1 cellular context compared by ENCODE assay signal in the genomic region with DNA sequence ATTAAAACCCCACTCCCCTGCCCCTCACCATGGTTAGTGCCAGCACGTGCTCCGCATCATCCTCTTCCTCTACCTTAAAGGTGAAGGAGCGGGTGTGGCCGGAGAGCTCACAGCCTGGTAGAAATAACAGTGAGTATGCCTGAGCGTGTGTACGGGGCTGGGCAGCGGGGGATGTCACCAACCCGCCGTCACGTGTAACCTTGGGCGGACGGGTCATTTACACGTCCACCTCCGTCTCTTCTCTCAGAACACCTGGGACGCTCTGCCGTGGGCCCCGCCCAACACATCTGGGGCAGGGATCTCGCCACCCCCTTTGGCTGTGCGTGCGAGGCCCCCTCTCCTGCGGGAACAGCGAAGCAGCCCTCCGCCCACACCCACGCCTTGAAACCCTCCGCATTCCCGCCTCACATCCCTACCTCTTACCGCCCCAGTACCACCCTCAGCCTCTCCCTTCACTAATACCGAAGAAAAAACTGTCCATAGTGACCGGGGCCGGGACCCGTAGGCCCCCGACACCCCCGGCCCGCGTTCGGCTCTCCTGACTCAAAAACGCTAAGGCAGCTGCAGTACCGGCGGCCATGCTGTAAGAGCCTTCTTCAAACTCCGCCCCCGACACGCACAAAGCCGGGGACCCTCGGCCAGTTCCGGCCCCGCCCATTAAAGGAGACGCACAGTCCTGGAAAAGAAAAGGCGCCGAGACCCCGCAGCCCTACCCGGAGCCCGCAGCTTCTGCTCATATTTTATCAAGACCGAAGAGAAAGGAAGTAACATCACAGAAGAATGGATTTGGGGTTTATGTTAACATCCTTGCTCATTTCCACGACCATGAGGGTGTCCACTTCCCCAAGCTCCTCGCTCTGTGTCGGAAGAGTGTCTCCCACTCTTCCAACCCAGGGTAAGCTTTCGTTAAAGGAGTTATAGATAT.
TF ChIP-seq lines count a peak whose summit lies in the region.

Gene NPM3, minus strand, starts transcription at position 636 of the 925 bp plus-strand sequence. Its CDS starts 56 bp downstream, at position 580.

TF ChIP-seq in HepG2, 621 proteins besides CTCF, POLR2A, EP300 and RAD21 (continued from another document and continues in another):
- TF ChIP-seq, protein P1, sequence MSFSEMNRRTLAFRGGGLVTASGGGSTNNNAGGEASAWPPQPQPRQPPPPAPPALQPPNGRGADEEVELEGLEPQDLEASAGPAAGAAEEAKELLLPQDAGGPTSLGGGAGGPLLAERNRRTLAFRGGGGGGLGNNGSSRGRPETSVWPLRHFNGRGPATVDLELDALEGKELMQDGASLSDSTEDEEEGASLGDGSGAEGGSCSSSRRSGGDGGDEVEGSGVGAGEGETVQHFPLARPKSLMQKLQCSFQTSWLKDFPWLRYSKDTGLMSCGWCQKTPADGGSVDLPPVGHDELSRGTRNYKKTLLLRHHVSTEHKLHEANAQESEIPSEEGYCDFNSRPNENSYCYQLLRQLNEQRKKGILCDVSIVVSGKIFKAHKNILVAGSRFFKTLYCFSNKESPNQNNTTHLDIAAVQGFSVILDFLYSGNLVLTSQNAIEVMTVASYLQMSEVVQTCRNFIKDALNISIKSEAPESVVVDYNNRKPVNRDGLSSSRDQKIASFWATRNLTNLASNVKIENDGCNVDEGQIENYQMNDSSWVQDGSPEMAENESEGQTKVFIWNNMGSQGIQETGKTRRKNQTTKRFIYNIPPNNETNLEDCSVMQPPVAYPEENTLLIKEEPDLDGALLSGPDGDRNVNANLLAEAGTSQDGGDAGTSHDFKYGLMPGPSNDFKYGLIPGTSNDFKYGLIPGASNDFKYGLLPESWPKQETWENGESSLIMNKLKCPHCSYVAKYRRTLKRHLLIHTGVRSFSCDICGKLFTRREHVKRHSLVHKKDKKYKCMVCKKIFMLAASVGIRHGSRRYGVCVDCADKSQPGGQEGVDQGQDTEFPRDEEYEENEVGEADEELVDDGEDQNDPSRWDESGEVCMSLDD (CRISPR knock-in tag; IDR thresholded peaks at IDR 0.05; ENCODE audit: borderline replicate concordance), result no peak
- TF ChIP-seq KLF6 (CRISPR knock-in tag; IDR thresholded peaks at IDR 0.05) (peak; percentile 44; the same call in 1 of the 2 replicates), ZNF710 (CRISPR knock-in tag; IDR thresholded peaks at IDR 0.05; ENCODE audit: borderline replicate concordance) (no peak), MXD4 (CRISPR knock-in tag; IDR thresholded peaks at IDR 0.05) (peak; percentile 39), YEATS2 (CRISPR knock-in tag; IDR thresholded peaks at IDR 0.05; ENCODE audit: borderline replicate concordance) (0 out of 2 replicates have a peak, but pooled peaks have one; percentile 48), MED8 (CRISPR knock-in tag; IDR thresholded peaks at IDR 0.05; ENCODE audit: insufficient replicate concordance) (no peak), FOXO1 (CRISPR knock-in tag; IDR thresholded peaks at IDR 0.05) (no peak), ZIK1 (CRISPR knock-in tag; IDR thresholded peaks at IDR 0.05; ENCODE audit: borderline replicate concordance, low read depth) (no peak), ADNP (CRISPR knock-in tag; IDR thresholded peaks at IDR 0.05) (no peak), ZNF543 (CRISPR knock-in tag; IDR thresholded peaks at IDR 0.05) (0 out of 2 replicates have a peak, but pooled peaks have one; percentile 33), ZNF431 (CRISPR knock-in tag; IDR thresholded peaks at IDR 0.05; ENCODE audit: borderline replicate concordance, low read depth) (no peak), FOXC1 (CRISPR knock-in tag; IDR thresholded peaks at IDR 0.05; ENCODE audit: borderline replicate concordance) (no peak; the same call in 1 of the 2 replicates), MNT (IDR thresholded peaks at IDR 0.05) (no peak), MXD1 (CRISPR knock-in tag; IDR thresholded peaks at IDR 0.05) (no peak), PTBP1 (IDR thresholded peaks at IDR 0.05; ENCODE audit: low read depth, low read length, poor library complexity, severe bottlenecking) (no peak), AHR (CRISPR knock-in tag; IDR thresholded peaks at IDR 0.05) (no peak), ZNF30 (CRISPR knock-in tag; IDR thresholded peaks at IDR 0.05) (no peak), ZNF850 (CRISPR knock-in tag; conservative IDR thresholded peaks at IDR 0.05) (no peak), ZNF501 (CRISPR knock-in tag; IDR thresholded peaks at IDR 0.05) (0 out of 2 replicates have a peak, but pooled peaks have one; percentile 34), ASH2L (IDR thresholded peaks at IDR 0.05; ENCODE audit: insufficient read length, low read depth, low read length) (peak; percentile 67), ZSCAN21 (CRISPR knock-in tag; IDR thresholded peaks at IDR 0.05; ENCODE audit: borderline replicate concordance) (no peak), MTA3 (CRISPR knock-in tag; IDR thresholded peaks at IDR 0.05) (no peak), ZNF670 (CRISPR knock-in tag; IDR thresholded peaks at IDR 0.05; ENCODE audit: borderline replicate concordance) (0 out of 2 replicates have a peak, but pooled peaks have one; percentile 20), JUN (CRISPR knock-in tag; IDR thresholded peaks at IDR 0.05) (no peak), RARG (CRISPR knock-in tag; IDR thresholded peaks at IDR 0.05; ENCODE audit: low read depth) (no peak; the same call in 1 of the 2 replicates), SIX4 (CRISPR knock-in tag; IDR thresholded peaks at IDR 0.05) (no peak), ZNF605 (CRISPR knock-in tag; IDR thresholded peaks at IDR 0.05) (peak; percentile 63), SMARCE1 (IDR thresholded peaks at IDR 0.05; ENCODE audit: borderline replicate concordance) (no peak), PAF1 (CRISPR knock-in tag; IDR thresholded peaks at IDR 0.05) (no peak), ZNF460 (CRISPR knock-in tag; IDR thresholded peaks at IDR 0.05; ENCODE audit: borderline replicate concordance) (no peak), EZH2 (conservative IDR thresholded peaks at IDR 0.05; ENCODE audit: low read depth, low read length) (no peak), JUND (CRISPR knock-in tag; IDR thresholded peaks at IDR 0.05) (no peak)
- TF ChIP-seq, protein P2, sequence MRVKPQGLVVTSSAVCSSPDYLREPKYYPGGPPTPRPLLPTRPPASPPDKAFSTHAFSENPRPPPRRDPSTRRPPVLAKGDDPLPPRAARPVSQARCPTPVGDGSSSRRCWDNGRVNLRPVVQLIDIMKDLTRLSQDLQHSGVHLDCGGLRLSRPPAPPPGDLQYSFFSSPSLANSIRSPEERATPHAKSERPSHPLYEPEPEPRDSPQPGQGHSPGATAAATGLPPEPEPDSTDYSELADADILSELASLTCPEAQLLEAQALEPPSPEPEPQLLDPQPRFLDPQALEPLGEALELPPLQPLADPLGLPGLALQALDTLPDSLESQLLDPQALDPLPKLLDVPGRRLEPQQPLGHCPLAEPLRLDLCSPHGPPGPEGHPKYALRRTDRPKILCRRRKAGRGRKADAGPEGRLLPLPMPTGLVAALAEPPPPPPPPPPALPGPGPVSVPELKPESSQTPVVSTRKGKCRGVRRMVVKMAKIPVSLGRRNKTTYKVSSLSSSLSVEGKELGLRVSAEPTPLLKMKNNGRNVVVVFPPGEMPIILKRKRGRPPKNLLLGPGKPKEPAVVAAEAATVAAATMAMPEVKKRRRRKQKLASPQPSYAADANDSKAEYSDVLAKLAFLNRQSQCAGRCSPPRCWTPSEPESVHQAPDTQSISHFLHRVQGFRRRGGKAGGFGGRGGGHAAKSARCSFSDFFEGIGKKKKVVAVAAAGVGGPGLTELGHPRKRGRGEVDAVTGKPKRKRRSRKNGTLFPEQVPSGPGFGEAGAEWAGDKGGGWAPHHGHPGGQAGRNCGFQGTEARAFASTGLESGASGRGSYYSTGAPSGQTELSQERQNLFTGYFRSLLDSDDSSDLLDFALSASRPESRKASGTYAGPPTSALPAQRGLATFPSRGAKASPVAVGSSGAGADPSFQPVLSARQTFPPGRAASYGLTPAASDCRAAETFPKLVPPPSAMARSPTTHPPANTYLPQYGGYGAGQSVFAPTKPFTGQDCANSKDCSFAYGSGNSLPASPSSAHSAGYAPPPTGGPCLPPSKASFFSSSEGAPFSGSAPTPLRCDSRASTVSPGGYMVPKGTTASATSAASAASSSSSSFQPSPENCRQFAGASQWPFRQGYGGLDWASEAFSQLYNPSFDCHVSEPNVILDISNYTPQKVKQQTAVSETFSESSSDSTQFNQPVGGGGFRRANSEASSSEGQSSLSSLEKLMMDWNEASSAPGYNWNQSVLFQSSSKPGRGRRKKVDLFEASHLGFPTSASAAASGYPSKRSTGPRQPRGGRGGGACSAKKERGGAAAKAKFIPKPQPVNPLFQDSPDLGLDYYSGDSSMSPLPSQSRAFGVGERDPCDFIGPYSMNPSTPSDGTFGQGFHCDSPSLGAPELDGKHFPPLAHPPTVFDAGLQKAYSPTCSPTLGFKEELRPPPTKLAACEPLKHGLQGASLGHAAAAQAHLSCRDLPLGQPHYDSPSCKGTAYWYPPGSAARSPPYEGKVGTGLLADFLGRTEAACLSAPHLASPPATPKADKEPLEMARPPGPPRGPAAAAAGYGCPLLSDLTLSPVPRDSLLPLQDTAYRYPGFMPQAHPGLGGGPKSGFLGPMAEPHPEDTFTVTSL (CRISPR knock-in tag; IDR thresholded peaks at IDR 0.05; ENCODE audit: borderline replicate concordance), result no peak
- TF ChIP-seq, protein P3, sequence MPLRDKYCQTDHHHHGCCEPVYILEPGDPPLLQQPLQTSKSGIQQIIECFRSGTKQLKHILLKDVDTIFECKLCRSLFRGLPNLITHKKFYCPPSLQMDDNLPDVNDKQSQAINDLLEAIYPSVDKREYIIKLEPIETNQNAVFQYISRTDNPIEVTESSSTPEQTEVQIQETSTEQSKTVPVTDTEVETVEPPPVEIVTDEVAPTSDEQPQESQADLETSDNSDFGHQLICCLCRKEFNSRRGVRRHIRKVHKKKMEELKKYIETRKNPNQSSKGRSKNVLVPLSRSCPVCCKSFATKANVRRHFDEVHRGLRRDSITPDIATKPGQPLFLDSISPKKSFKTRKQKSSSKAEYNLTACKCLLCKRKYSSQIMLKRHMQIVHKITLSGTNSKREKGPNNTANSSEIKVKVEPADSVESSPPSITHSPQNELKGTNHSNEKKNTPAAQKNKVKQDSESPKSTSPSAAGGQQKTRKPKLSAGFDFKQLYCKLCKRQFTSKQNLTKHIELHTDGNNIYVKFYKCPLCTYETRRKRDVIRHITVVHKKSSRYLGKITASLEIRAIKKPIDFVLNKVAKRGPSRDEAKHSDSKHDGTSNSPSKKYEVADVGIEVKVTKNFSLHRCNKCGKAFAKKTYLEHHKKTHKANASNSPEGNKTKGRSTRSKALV (CRISPR knock-in tag; IDR thresholded peaks at IDR 0.05), result no peak
- TF ChIP-seq, protein P4, sequence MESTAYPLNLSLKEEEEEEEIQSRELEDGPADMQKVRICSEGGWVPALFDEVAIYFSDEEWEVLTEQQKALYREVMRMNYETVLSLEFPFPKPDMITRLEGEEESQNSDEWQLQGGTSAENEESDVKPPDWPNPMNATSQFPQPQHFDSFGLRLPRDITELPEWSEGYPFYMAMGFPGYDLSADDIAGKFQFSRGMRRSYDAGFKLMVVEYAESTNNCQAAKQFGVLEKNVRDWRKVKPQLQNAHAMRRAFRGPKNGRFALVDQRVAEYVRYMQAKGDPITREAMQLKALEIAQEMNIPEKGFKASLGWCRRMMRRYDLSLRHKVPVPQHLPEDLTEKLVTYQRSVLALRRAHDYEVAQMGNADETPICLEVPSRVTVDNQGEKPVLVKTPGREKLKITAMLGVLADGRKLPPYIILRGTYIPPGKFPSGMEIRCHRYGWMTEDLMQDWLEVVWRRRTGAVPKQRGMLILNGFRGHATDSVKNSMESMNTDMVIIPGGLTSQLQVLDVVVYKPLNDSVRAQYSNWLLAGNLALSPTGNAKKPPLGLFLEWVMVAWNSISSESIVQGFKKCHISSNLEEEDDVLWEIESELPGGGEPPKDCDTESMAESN (CRISPR knock-in tag; conservative IDR thresholded peaks at IDR 0.05), result no peak
- TF ChIP-seq, protein P5, sequence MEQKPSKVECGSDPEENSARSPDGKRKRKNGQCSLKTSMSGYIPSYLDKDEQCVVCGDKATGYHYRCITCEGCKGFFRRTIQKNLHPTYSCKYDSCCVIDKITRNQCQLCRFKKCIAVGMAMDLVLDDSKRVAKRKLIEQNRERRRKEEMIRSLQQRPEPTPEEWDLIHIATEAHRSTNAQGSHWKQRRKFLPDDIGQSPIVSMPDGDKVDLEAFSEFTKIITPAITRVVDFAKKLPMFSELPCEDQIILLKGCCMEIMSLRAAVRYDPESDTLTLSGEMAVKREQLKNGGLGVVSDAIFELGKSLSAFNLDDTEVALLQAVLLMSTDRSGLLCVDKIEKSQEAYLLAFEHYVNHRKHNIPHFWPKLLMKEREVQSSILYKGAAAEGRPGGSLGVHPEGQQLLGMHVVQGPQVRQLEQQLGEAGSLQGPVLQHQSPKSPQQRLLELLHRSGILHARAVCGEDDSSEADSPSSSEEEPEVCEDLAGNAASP (CRISPR knock-in tag; IDR thresholded peaks at IDR 0.05; ENCODE audit: borderline replicate concordance), result 0 out of 2 replicates have a peak, but pooled peaks have one; percentile 16
